In genomic region chr12:39205969-39206368, GRCh38 we compare ENCODE assay signal across 17 cellular contexts.
DNase-seq lines count a peak whose midpoint lies in the region; ATAC-seq and TF ChIP-seq lines count a peak whose summit lies in the region.
"Had no signal": no experiment of that assay in that cellular context is flagged by ENCODE, and none has a peak within 500 bp of the region (broad histone marks: within the 10 kb centered on the region; RNA-seq: fewer than 3 reads in every experiment).

No MANE protein-coding gene starts in this region.

- no peak overlapping the region for H3K9ac ChIP-seq in BLaER1

- 0 out of 2 replicates have a peak overlapping the region, but pooled peaks have one; percentile 11 for H3K4me2 ChIP-seq in BLaER1

- in situ Hi-C loops in KBM-7 (cut with MboI; ENCODE audit: low pct_unique_long_range_greater_than_20kb, low sequenced_read_pairs) = no loop called here

- no peak for TF ChIP-seq CTCF in uterus (IDR thresholded peaks at IDR 0.05)

- intact Hi-C loops in uterus (cut with DNase I; ENCODE audit: low total_unique reads) = no loop called here

- ATAC-seq in GM18909 (IDR thresholded peaks at IDR 0.05; ENCODE audit: poor library complexity, unreplicated experiment) (peak; percentile 58), HG02588 (IDR thresholded peaks at IDR 0.05; ENCODE audit: unreplicated experiment) (peak; percentile 58), GM19328 (IDR thresholded peaks at IDR 0.05; ENCODE audit: unreplicated experiment) (no peak)

- H3K4me3 ChIP-seq in BLaER1 (no peak overlapping the region), uterus (no peak overlapping the region)
- H3K4me3 ChIP-seq: prostate gland, tibial artery had no signal

- H3K27me3 ChIP-seq in BLaER1 (no peaks in the 10 kb centered on the region), uterus (no peaks in the 10 kb centered on the region)
- H3K27me3 ChIP-seq: tibial artery had no signal

- H3K27ac ChIP-seq in BLaER1 (no peak overlapping the region), uterus (no peak overlapping the region)
- H3K27ac ChIP-seq: 22Rv1, prostate gland, tibial artery had no signal

- TF ChIP-seq POLR2A in uterus (IDR thresholded peaks at IDR 0.05) = no peak

- H3K36me3 ChIP-seq in BLaER1 (no peaks in the 10 kb centered on the region), uterus (no peaks in the 10 kb centered on the region)
- H3K36me3 ChIP-seq: prostate gland, tibial artery had no signal

- DNase-seq in KBM-7 (peak; percentile 23), COR-L47 (lab: John Stamatoyannopoulos, UW) (no peak), uterus (no peak), NCI-H2227 treated with DMSO at 0.1 percent for 48 hours (lab: John Stamatoyannopoulos, UW) (no peak)
- DNase-seq: activated CD4-positive, alpha-beta T cell treated with anti-CD3 and anti-CD28 coated beads, Interleukin-2, amount 10 ng/mL, durations not matched to agents 24 days and 14 days; cerebellar nuclear complex; NCI-H1436; NCI-H2171 treated with DMSO at 0.1 percent for 48 hours; nephron progenitor cell; stimulated activated naive CD4-positive, alpha-beta T cell; tibial artery had no signal

- H4K20me1 ChIP-seq in BLaER1 = no peaks in the 10 kb centered on the region

- H3K4me1 ChIP-seq in BLaER1 (peaks cover 10% of the 10 kb centered on the region), uterus (no peaks in the 10 kb centered on the region)
- H3K4me1 ChIP-seq: prostate gland, tibial artery had no signal

- H3K9me3 ChIP-seq in BLaER1 (peaks cover 70% of the 10 kb centered on the region), uterus (no peaks in the 10 kb centered on the region)
- H3K9me3 ChIP-seq: prostate gland had no signal
